ENCODE assay signal across 22 cellular contexts in the genomic region with DNA sequence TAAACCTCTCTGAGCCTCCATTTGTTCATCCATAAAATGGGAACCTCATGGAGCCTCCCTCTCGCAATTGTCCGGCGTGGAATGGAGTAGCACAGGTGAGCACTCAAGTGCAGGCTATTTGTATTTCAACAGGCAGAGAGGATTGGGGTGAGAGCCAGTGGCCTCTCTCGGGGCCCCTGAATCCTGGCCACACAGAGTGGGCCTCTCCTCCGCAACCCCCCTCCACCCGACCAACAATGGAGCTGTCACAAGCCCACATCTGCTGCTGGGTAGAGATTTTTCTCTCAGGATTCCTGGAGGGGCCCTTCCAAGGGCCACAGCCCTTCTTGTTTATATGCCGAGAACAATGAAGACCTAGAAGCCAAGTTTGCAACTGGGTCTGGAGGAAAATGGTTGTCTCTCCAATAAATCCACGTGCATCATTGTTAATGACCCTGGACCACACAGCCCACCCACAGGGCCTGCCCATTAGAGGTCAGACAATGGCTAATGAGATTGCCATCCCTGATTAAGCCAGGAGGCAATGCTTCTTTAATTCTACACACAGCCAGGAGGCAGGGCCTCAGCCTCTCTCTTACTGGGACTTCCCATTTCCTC.
DNase-seq lines count a peak whose midpoint lies in the region; ATAC-seq and TF ChIP-seq lines count a peak whose summit lies in the region.
"Had no signal": no experiment of that assay in that cellular context is flagged by ENCODE, and none has a peak within 500 bp of the region (broad histone marks: within the 10 kb centered on the region; RNA-seq: fewer than 3 reads in every experiment).

No MANE protein-coding gene starts in this region.

- no peak for TF ChIP-seq CTCF in left ventricle myocardium inferior (IDR thresholded peaks at IDR 0.05; ENCODE audit: borderline replicate concordance)
- no peak for TF ChIP-seq CTCF in PC-9 (conservative IDR thresholded peaks at IDR 0.05)

- DNase-seq in left ventricle myocardium superior (no peak), left ventricle myocardium inferior (no peak), NCI-H82 (lab: John Stamatoyannopoulos, UW) (peak; percentile 83), mesenteric fat pad (ENCODE audit: low spot score) (peak; percentile 75), PC-9 (no peak), nucleus accumbens (lab: John Stamatoyannopoulos, UW) (no peak)
- DNase-seq: BE2C, Calu3, DND-41, Karpas-422, NCI-H1092 treated with DMSO at 0.1 percent for 48 hours, NCI-H1436, NCI-H1930, NCI-H2107, NCI-H524, NCI-H774, SHP77 treated with DMSO at 0.1 percent for 48 hours, SK-N-SH, SW 1271 had no signal

- H3F3A ChIP-seq in PC-9 (ENCODE audit: insufficient read depth, low read depth) = peaks cover 50% of the 10 kb centered on the region

- POLR2A ChIA-PET in PC-9 (lab: Charles Lee; ENCODE audit: unreplicated experiment) = no interaction called here

- H3K27ac ChIP-seq in left ventricle myocardium inferior (replicated peaks) (no peak overlapping the region), PC-9 (no peak overlapping the region)
- H3K27ac ChIP-seq: Peyer's patch had no signal

- H4K20me1 ChIP-seq in PC-9 (ENCODE audit: insufficient read depth) = no peaks in the 10 kb centered on the region

- no peaks in the 10 kb centered on the region for H3K79me2 ChIP-seq in PC-9 (ENCODE audit: low read depth)

- H3K27me3 ChIP-seq in left ventricle myocardium inferior (ENCODE audit: low read depth) (peaks cover 9% of the 10 kb centered on the region), PC-9 (ENCODE audit: insufficient read depth, low read depth) (no peaks in the 10 kb centered on the region)
- H3K27me3 ChIP-seq: BE2C, Peyer's patch had no signal

- no peak overlapping the region for H2AFZ ChIP-seq in PC-9

- H3K4me1 ChIP-seq in left ventricle myocardium inferior = peaks cover 25% of the 10 kb centered on the region
- H3K4me1 ChIP-seq in PC-9 (replicated peaks; ENCODE audit: insufficient read depth) = peaks cover 50% of the 10 kb centered on the region

- ATAC-seq in left ventricle myocardium superior (peak; percentile 21), GM21737 (IDR thresholded peaks at IDR 0.05; ENCODE audit: unreplicated experiment) (no peak)
- ATAC-seq: HepG2 had no signal

- intact Hi-C loops in left ventricle myocardium superior (cut with micrococcal nuclease) (no loop called here), left ventricle myocardium inferior (cut with micrococcal nuclease) (no loop called here), PC-9 (cut with micrococcal nuclease; ENCODE audit: unreplicated experiment) (no loop called here)

- H3K9me2 ChIP-seq in PC-9 (ENCODE audit: insufficient read depth) = no peaks in the 10 kb centered on the region
- H3K9me2 ChIP-seq: SK-N-SH had no signal

- H3K4me3 ChIP-seq in left ventricle myocardium inferior (no peak overlapping the region), PC-9 (no peak overlapping the region)
- H3K4me3 ChIP-seq: Peyer's patch had no signal

- CTCF ChIA-PET in PC-9 (lab: Charles Lee) = no interaction called here

- H3K36me3 ChIP-seq in left ventricle myocardium inferior = no peaks in the 10 kb centered on the region
- H3K36me3 ChIP-seq in PC-9 (ENCODE audit: low read depth) = no peaks in the 10 kb centered on the region
- H3K36me3 ChIP-seq: BE2C, Peyer's patch had no signal

- no peak overlapping the region for H3K4me2 ChIP-seq in PC-9

- BruUV-seq in PC-9 (replicated peaks; lab: Mats Ljungman, UMichigan) = no TSS peak

- no peaks in the 10 kb centered on the region for H3K9me3 ChIP-seq in left ventricle myocardium inferior (replicated peaks)
- H3K9me3 ChIP-seq in PC-9 (ENCODE audit: insufficient read depth, low read depth) = no peaks in the 10 kb centered on the region
- H3K9me3 ChIP-seq: BE2C, Peyer's patch, SK-N-SH had no signal

Comparison
In these comparisons a context has a peak if more than half of its experiments do, and no peak if none do; other contexts are left out.
1. DNase-seq: peak in NCI-H82 (single experiment) and mesenteric fat pad (single experiment); none in left ventricle myocardium superior (single experiment), left ventricle myocardium inferior (single experiment), PC-9 (0 of 2) and nucleus accumbens (0 of 56).